Comparison of ENCODE assay signal across 10 cellular contexts in the genomic region with DNA sequence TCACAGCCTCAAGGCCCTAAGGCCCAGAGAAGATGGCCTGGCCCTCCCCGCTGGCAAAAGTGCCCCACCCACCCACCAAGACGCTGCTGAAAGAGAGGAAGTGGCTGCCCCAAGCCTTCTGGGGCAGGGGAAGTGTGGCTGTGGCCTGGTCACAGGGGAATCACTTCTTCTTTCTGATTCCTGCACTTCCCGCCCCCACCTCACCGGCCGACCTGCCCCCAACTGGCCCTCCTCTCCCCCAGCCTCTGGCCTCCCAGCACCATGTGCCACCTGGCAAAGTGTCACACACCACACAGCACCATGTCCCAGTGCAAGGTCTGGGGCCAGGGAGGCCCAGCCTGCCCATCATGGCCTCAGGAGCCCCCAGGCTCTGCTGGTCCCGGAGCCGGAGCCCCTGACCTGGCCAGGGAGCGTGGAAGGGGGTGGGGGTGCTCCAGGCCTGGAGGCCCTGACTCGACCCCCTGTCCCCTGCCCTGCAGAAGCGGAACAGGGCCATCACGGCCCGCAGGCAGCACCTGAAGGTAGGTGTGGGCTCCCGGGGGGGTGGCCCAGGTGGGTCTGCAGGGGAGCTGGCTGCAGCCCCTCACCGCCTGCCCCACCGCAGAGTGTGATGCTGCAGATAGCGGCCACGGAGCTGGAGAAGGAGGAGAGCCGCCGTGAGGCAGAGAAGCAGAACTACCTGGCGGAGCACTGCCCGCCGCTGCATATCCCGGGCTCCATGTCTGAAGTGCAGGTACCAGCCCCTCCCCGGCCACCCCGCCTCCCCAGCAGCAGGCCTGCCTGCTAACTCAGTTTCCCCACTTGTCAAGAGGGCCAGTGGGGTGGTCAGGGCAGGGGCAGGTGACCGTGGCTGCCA. TPM values are rescaled to one million over a fixed set of nuclear protein-coding genes. Genes with fewer than 3 reads are reported as not detected.
A peak's percentile ranks its signal among the peaks of the same experiment; 100 is the strongest.
DNase-seq lines count a peak whose midpoint lies in the region; ATAC-seq, FAIRE-seq and TF ChIP-seq lines count a peak whose summit lies in the region.
"Had no signal": no experiment of that assay in that cellular context is flagged by ENCODE, and none has a peak within 500 bp of the region (broad histone marks: within the 10 kb centered on the region; RNA-seq: fewer than 3 reads in every experiment).

No MANE protein-coding gene starts in this region.

- peaks cover 3 to 50% of the 10 kb centered on the region in 2 experiments; a peak in 3 of 5 replicates for H3K27me3 ChIP-seq in K562 (ENCODE audit: control insufficient read depth in 2 of 2, insufficient read depth in 2 of 2, low read length in 2 of 2)
- H3K27me3 ChIP-seq in hepatocyte, result no peaks in the 10 kb centered on the region
- H3K27me3 ChIP-seq in effector memory CD4-positive, alpha-beta T cell (replicated peaks; ENCODE audit: control insufficient read depth, insufficient read depth, low read length, poor library complexity, severe bottlenecking), result no peaks in the 10 kb centered on the region

- POLR2A ChIA-PET in K562 (lab: Yijun Ruan, JAX), result interaction anchor here (0.6 to 2.0 kb wide), 2 partner anchors 10 to 33 kb away, joined by 4 to 6 read pairs; no protein-coding TSS in a partner anchor

- TF ChIP-seq CTCF in GM13976 (IDR thresholded peaks at IDR 0.05; ENCODE audit: borderline replicate concordance, control extremely low read depth, extremely low read depth, insufficient read depth, missing control alignments) (no peak), K562 (IDR thresholded peaks at IDR 0.05 in 2 of 3, conservative IDR thresholded peaks at IDR 0.05 in 1 of 3; ENCODE audit: insufficient read depth in 2 of 3, low read depth in 1 of 3, low read length in 3 of 3) (no peak), hepatocyte (IDR thresholded peaks at IDR 0.05; ENCODE audit: poor library complexity) (no peak)

- intact Hi-C loops in K562 (cut with micrococcal nuclease), result no loop called here

- H3K27ac Mint-ChIP-seq in natural killer cell treated with Interleukin-12 subunit alpha and Interleukin-12 subunit beta and Interleukin-15 and Interleukin-18, amount 100 ng/mL, for 72 hours, result peak overlapping the region in 1 of 2 donors; percentile 48

- no peak for TF ChIP-seq POLR2A in K562 (conservative IDR thresholded peaks at IDR 0.05)

- H3K36me3 Mint-ChIP-seq in natural killer cell treated with Interleukin-12 subunit alpha and Interleukin-12 subunit beta and Interleukin-15 and Interleukin-18, amount 100 ng/mL, for 72 hours, result no peaks in the 10 kb centered on the region

- in situ Hi-C loops in GM13976 (cut with MboI; ENCODE audit: low sequenced_read_pairs, unreplicated experiment) (no loop called here), K562 (cut with MboI) (no loop called here)

- peaks cover 12% of the 10 kb centered on the region for H4K20me1 ChIP-seq in K562 (replicated peaks; ENCODE audit: control insufficient read depth, insufficient read depth, low read length)
- H4K20me1 ChIP-seq in hepatocyte (ENCODE audit: insufficient read depth, poor library complexity, severe bottlenecking), result no peaks in the 10 kb centered on the region

- H3K4me1 ChIP-seq in K562 (replicated peaks in 1 of 2; ENCODE audit: control insufficient read depth in 2 of 2, insufficient read depth in 2 of 2, low read length in 2 of 2) (peaks cover 7 to 72% of the 10 kb centered on the region in 2 experiments; a peak in 4 of 5 replicates), hepatocyte (ENCODE audit: insufficient read depth) (peaks cover 23% of the 10 kb centered on the region)
- peaks cover 31% of the 10 kb centered on the region for H3K4me1 ChIP-seq in effector memory CD4-positive, alpha-beta T cell (ENCODE audit: control insufficient read depth, insufficient read depth, low read length, poor library complexity, severe bottlenecking)

- no peak overlapping the region for H3K9ac ChIP-seq in K562 (ENCODE audit: insufficient read depth in 1 of 2, low read depth in 2 of 2, low read length in 2 of 2)

- ATAC-seq in HG03354 (IDR thresholded peaks at IDR 0.05; ENCODE audit: poor library complexity, severe bottlenecking, unreplicated experiment) (peak; percentile 39), K562 (no peak)
- peak; percentile 49 to 50 for ATAC-seq in natural killer cell treated with Interleukin-12 subunit alpha and Interleukin-12 subunit beta and Interleukin-15 and Interleukin-18, amount 100 ng/mL, for 72 hours

- H2AFZ ChIP-seq in K562 (ENCODE audit: low read depth, low read length), result no peak overlapping the region
- H2AFZ ChIP-seq in hepatocyte, result no peak overlapping the region

- no TSS peak for BruUV-seq in K562 (replicated peaks; lab: Mats Ljungman, UMichigan)

- 6% methylated on average over 14 of the region's 26 CpGs for WGBS in K562 (ENCODE audit: insufficient coverage, low coverage, missing lambda C conversion rate)
- 93% methylated on average over 22 of the region's 26 CpGs for WGBS in hepatocyte (ENCODE audit: low lambda C conversion rate, missing lambda C conversion rate)

- no peak overlapping the region for H3K4me3 ChIP-seq in K562
- H3K4me3 ChIP-seq in hepatocyte, result no peak overlapping the region
- no peak overlapping the region for H3K4me3 ChIP-seq in effector memory CD4-positive, alpha-beta T cell (ENCODE audit: insufficient read depth, low read depth, low read length, poor library complexity, severe bottlenecking)

- H3K27me3 Mint-ChIP-seq in natural killer cell treated with Interleukin-12 subunit alpha and Interleukin-12 subunit beta and Interleukin-15 and Interleukin-18, amount 100 ng/mL, for 72 hours, result peaks cover 0 to 6% of the 10 kb centered on the region in 2 donors

- H3K9me2 ChIP-seq in hepatocyte (replicated peaks; ENCODE audit: insufficient read depth), result no peaks in the 10 kb centered on the region

- no peaks in the 10 kb centered on the region for H3K9me3 ChIP-seq in K562 (replicated peaks; ENCODE audit: control insufficient read depth, insufficient read depth, low read depth, low read length)
- H3K9me3 ChIP-seq in hepatocyte (ENCODE audit: low read depth), result no peaks in the 10 kb centered on the region
- no peaks in the 10 kb centered on the region for H3K9me3 ChIP-seq in effector memory CD4-positive, alpha-beta T cell (ENCODE audit: control insufficient read depth, low read length)

- H3K9me3 Mint-ChIP-seq in natural killer cell treated with Interleukin-12 subunit alpha and Interleukin-12 subunit beta and Interleukin-15 and Interleukin-18, amount 100 ng/mL, for 72 hours, result no peaks in the 10 kb centered on the region

- H3K36me3 ChIP-seq in K562 (ENCODE audit: control insufficient read depth, insufficient read depth, low read length) (no peaks in the 10 kb centered on the region), hepatocyte (replicated peaks; ENCODE audit: insufficient read depth, low read depth) (no peaks in the 10 kb centered on the region)
- H3K36me3 ChIP-seq in effector memory CD4-positive, alpha-beta T cell (ENCODE audit: control insufficient read depth, insufficient read depth, low read length), result no peaks in the 10 kb centered on the region

- H3K4me2 ChIP-seq in K562 (ENCODE audit: insufficient read depth, low read length) (no peak overlapping the region), hepatocyte (no peak overlapping the region)

- CTCF ChIA-PET in K562 (lab: Yijun Ruan, JAX; ENCODE audit: low intra/inter-chr PET ratio), result interaction anchor here (3.5 kb wide), 1 partner anchor 161 kb away, joined by 54 read pairs; a partner anchor contains a TSS

- H3K9me1 ChIP-seq in K562 (ENCODE audit: control insufficient read depth, insufficient read depth, low read length), result no peaks in the 10 kb centered on the region

- H3K79me2 ChIP-seq in K562 (ENCODE audit: control insufficient read depth, insufficient read depth, low read length) (no peaks in the 10 kb centered on the region), hepatocyte (no peaks in the 10 kb centered on the region)

- H3K4me3 Mint-ChIP-seq in natural killer cell treated with Interleukin-12 subunit alpha and Interleukin-12 subunit beta and Interleukin-15 and Interleukin-18, amount 100 ng/mL, for 72 hours, result no peak overlapping the region

- peaks cover 17 to 21% of the 10 kb centered on the region in 2 donors for H3K4me1 Mint-ChIP-seq in natural killer cell treated with Interleukin-12 subunit alpha and Interleukin-12 subunit beta and Interleukin-15 and Interleukin-18, amount 100 ng/mL, for 72 hours (ENCODE audit: low read depth in 2 of 2)

- no peak for FAIRE-seq in K562 (lab: Jason Lieb, UNC)
- FAIRE-seq: islet of Langerhans had no signal

- H3K27ac ChIP-seq in K562 (ENCODE audit: extremely low read depth, low read depth, low read length) (no peak overlapping the region), hepatocyte (no peak overlapping the region)
- H3K27ac ChIP-seq in effector memory CD4-positive, alpha-beta T cell (ENCODE audit: insufficient read depth, low read length, poor library complexity, severe bottlenecking), result no peak overlapping the region

- no peak for TF ChIP-seq RAD21 in K562 (CRISPR knock-in tag; conservative IDR thresholded peaks at IDR 0.05 in 1 of 2, IDR thresholded peaks at IDR 0.05 in 1 of 2)

- DNase-seq in GM13976 (ENCODE audit: low spot score) (peak; percentile 79), K562 (ENCODE audit: extremely low read depth in 1 of 4, low spot score in 3 of 4) (no peak), hepatocyte (ENCODE audit: low spot score) (no peak), DMS 273 (lab: John Stamatoyannopoulos, UW; ENCODE audit: unreplicated experiment) (no peak), NCI-H146 treated with DMSO at 0.1 percent for 48 hours (lab: John Stamatoyannopoulos, UW; ENCODE audit: unreplicated experiment) (no peak)
- no peak for DNase-seq in natural killer cell treated with Interleukin-12 subunit alpha and Interleukin-12 subunit beta and Interleukin-15 and Interleukin-18, amount 100 ng/mL, for 72 hours (ENCODE audit: low spot score)
- no peak for DNase-seq in effector memory CD4-positive, alpha-beta T cell

- TF ChIP-seq EP300 in K562 (IDR thresholded peaks at IDR 0.05; ENCODE audit: low read length), result no peak

RNA-seq across cellular contexts. Expression of a gene that starts 1.4 kb away (rescaled TPM):
- total RNA-seq in K562 (2011; cell fraction: chromatin; rRNA removed; ENCODE audit: low replicate concordance), result not detected in 2 replicates
- not detected in 2 replicates for total RNA-seq in K562 (2011; cell fraction: nucleolus; rRNA removed)
- total RNA-seq in K562 (2011; cell fraction: nucleoplasm; rRNA removed), result not detected in 2 replicates
- total RNA-seq in K562 (2014; rRNA removed), result not detected in 2 replicates
- total RNA-seq in K562 (2014; rRNA removed; fragmentation: Illumina TruSeq; extraction: Trizol), result not detected in 2 replicates
- total RNA-seq in K562 (2015; rRNA removed; fragmentation: Illumina TruSeq; extraction: Trizol), result not detected in 2 replicates
- total RNA-seq in K562 (2021), result not detected in 2 replicates
- polyA plus RNA-seq in K562 (2011; rRNA removed), result not detected in 2 replicates
- polyA plus RNA-seq in K562 (2011; cell fraction: cytosol; rRNA removed), result 0.13 TPM in 1 of 2 replicates, not detected in the other
- 0.32 TPM in 1 of 2 replicates, not detected in the other for polyA plus RNA-seq in K562 (2011; cell fraction: nucleus; rRNA removed)
- not detected in 2 replicates for polyA plus RNA-seq in K562 (2012)
- polyA plus RNA-seq in K562 (2014; fragmentation: Illumina TruSeq; extraction: Trizol), result not detected in 2 replicates
- not detected for polyA plus RNA-seq in K562 (2014; fragmentation: Nextera tagmentation; extraction: Ambion mirVana)
- polyA plus RNA-seq in K562 (2014; rRNA removed), result not detected in 2 replicates
- not detected in 2 replicates for polyA minus RNA-seq in K562 (2011; rRNA and poly(A)+ RNA removed)
- polyA minus RNA-seq in K562 (2011; cell fraction: cytosol; rRNA and poly(A)+ RNA removed), result not detected in 2 replicates
- not detected in 2 replicates for polyA minus RNA-seq in K562 (2011; cell fraction: nucleus; rRNA and poly(A)+ RNA removed)
- 1 to 10 TPM in 1 of 2 donors, not detected in 1; 1.4 TPM for total RNA-seq in natural killer cell treated with Interleukin-12 subunit alpha and Interleukin-12 subunit beta and Interleukin-15 and Interleukin-18, amount 100 ng/mL, for 72 hours
- total RNA-seq in hepatocyte, result 0.73 and 2.4 TPM in 2 replicates
- 5.5 and 10.9 TPM in 2 replicates for polyA plus RNA-seq in hepatocyte
- total RNA-seq: NCI-H460 had no signal

RNA-seq across cellular contexts. Expression of a gene that starts 5.4 kb away (rescaled TPM):
- total RNA-seq in K562 (2011; cell fraction: chromatin; rRNA removed; ENCODE audit: low replicate concordance), result not detected in 2 replicates
- not detected in 2 replicates for total RNA-seq in K562 (2011; cell fraction: nucleolus; rRNA removed)
- not detected in 2 replicates for total RNA-seq in K562 (2011; cell fraction: nucleoplasm; rRNA removed)
- total RNA-seq in K562 (2014; rRNA removed), result not detected in 2 replicates
- total RNA-seq in K562 (2014; rRNA removed; fragmentation: Illumina TruSeq; extraction: Trizol), result not detected in 2 replicates
- not detected in 2 replicates for total RNA-seq in K562 (2015; rRNA removed; fragmentation: Illumina TruSeq; extraction: Trizol)
- not detected in 2 replicates for total RNA-seq in K562 (2021)
- polyA plus RNA-seq in K562 (2011; rRNA removed), result not detected in 2 replicates
- not detected in 2 replicates for polyA plus RNA-seq in K562 (2011; cell fraction: cytosol; rRNA removed)
- not detected in 2 replicates for polyA plus RNA-seq in K562 (2011; cell fraction: nucleus; rRNA removed)
- polyA plus RNA-seq in K562 (2012), result not detected in 2 replicates
- not detected in 2 replicates for polyA plus RNA-seq in K562 (2014; fragmentation: Illumina TruSeq; extraction: Trizol)
- not detected for polyA plus RNA-seq in K562 (2014; fragmentation: Nextera tagmentation; extraction: Ambion mirVana)
- polyA plus RNA-seq in K562 (2014; rRNA removed), result not detected in 2 replicates
- not detected in 2 replicates for polyA minus RNA-seq in K562 (2011; rRNA and poly(A)+ RNA removed)
- polyA minus RNA-seq in K562 (2011; cell fraction: cytosol; rRNA and poly(A)+ RNA removed), result not detected in 2 replicates
- polyA minus RNA-seq in K562 (2011; cell fraction: nucleus; rRNA and poly(A)+ RNA removed), result not detected in 2 replicates
- total RNA-seq in natural killer cell treated with Interleukin-12 subunit alpha and Interleukin-12 subunit beta and Interleukin-15 and Interleukin-18, amount 100 ng/mL, for 72 hours, result not detected
- total RNA-seq in hepatocyte, result 2.6 and 6.3 TPM in 2 replicates
- 29.2 and 42.1 TPM in 2 replicates for polyA plus RNA-seq in hepatocyte
- total RNA-seq: NCI-H460 had no signal

RNA-seq across cellular contexts. Expression of a gene that starts 12.7 kb away (rescaled TPM):
- total RNA-seq in K562 (2011; cell fraction: chromatin; rRNA removed; ENCODE audit: low replicate concordance), result 0.23 TPM in 1 of 2 replicates, not detected in the other
- total RNA-seq in K562 (2011; cell fraction: nucleolus; rRNA removed), result not detected in 2 replicates
- not detected in 2 replicates for total RNA-seq in K562 (2011; cell fraction: nucleoplasm; rRNA removed)
- total RNA-seq in K562 (2014; rRNA removed) (0.08 and 1.2 TPM in 2 replicates), K562 (2014; rRNA removed; fragmentation: Illumina TruSeq; extraction: Trizol) (not detected in 2 replicates), K562 (2015; rRNA removed; fragmentation: Illumina TruSeq; extraction: Trizol) (0.65 TPM in 1 of 2 replicates, not detected in the other), K562 (2021) (0.73 and 1.1 TPM in 2 replicates), hepatocyte (27.1 and 29.9 TPM in 2 replicates)
- polyA plus RNA-seq in K562 (2011; rRNA removed) (0.28 and 0.45 TPM in 2 replicates), K562 (2014; fragmentation: Illumina TruSeq; extraction: Trizol) (2.9 TPM in 1 of 2 replicates, not detected in the other), K562 (2014; fragmentation: Nextera tagmentation; extraction: Ambion mirVana) (under 1 TPM in 1 of 2 experiments, not detected in 1; 0.38 TPM), K562 (2014; rRNA removed) (0.08 TPM in 1 of 2 replicates, not detected in the other), hepatocyte (41.4 and 47.0 TPM in 2 replicates)
- polyA plus RNA-seq in K562 (2011; cell fraction: cytosol; rRNA removed), result 0.28 and 0.37 TPM in 2 replicates
- 0.26 and 0.60 TPM in 2 replicates for polyA plus RNA-seq in K562 (2011; cell fraction: nucleus; rRNA removed)
- 0.05 and 0.57 TPM in 2 replicates for polyA plus RNA-seq in K562 (2012)
- 0.15 TPM in 1 of 2 replicates, not detected in the other for polyA minus RNA-seq in K562 (2011; rRNA and poly(A)+ RNA removed)
- not detected in 2 replicates for polyA minus RNA-seq in K562 (2011; cell fraction: cytosol; rRNA and poly(A)+ RNA removed)
- polyA minus RNA-seq in K562 (2011; cell fraction: nucleus; rRNA and poly(A)+ RNA removed), result 0.11 TPM in 1 of 2 replicates, not detected in the other
- 100 to 1,000 TPM; 240 to 358 TPM for total RNA-seq in natural killer cell treated with Interleukin-12 subunit alpha and Interleukin-12 subunit beta and Interleukin-15 and Interleukin-18, amount 100 ng/mL, for 72 hours
- total RNA-seq: NCI-H460 had no signal

RNA-seq across cellular contexts. Expression of a gene that starts 51.5 kb away (rescaled TPM):
- total RNA-seq in K562 (2011; cell fraction: chromatin; rRNA removed; ENCODE audit: low replicate concordance), result not detected in 2 replicates
- not detected in 2 replicates for total RNA-seq in K562 (2011; cell fraction: nucleolus; rRNA removed)
- total RNA-seq in K562 (2011; cell fraction: nucleoplasm; rRNA removed), result not detected in 2 replicates
- total RNA-seq in K562 (2014; rRNA removed) (not detected in 2 replicates), K562 (2014; rRNA removed; fragmentation: Illumina TruSeq; extraction: Trizol) (not detected in 2 replicates), K562 (2015; rRNA removed; fragmentation: Illumina TruSeq; extraction: Trizol) (not detected in 2 replicates), K562 (2021) (not detected in 2 replicates), hepatocyte (not detected in 2 replicates)
- polyA plus RNA-seq in K562 (2011; rRNA removed) (not detected in 2 replicates), K562 (2014; fragmentation: Illumina TruSeq; extraction: Trizol) (not detected in 2 replicates), K562 (2014; fragmentation: Nextera tagmentation; extraction: Ambion mirVana) (not detected), K562 (2014; rRNA removed) (not detected in 2 replicates), hepatocyte (0.29 and 0.47 TPM in 2 replicates)
- polyA plus RNA-seq in K562 (2011; cell fraction: cytosol; rRNA removed), result not detected in 2 replicates
- not detected in 2 replicates for polyA plus RNA-seq in K562 (2011; cell fraction: nucleus; rRNA removed)
- polyA plus RNA-seq in K562 (2012), result not detected in 2 replicates
- not detected in 2 replicates for polyA minus RNA-seq in K562 (2011; rRNA and poly(A)+ RNA removed)
- not detected in 2 replicates for polyA minus RNA-seq in K562 (2011; cell fraction: cytosol; rRNA and poly(A)+ RNA removed)
- polyA minus RNA-seq in K562 (2011; cell fraction: nucleus; rRNA and poly(A)+ RNA removed), result not detected in 2 replicates
- not detected for total RNA-seq in natural killer cell treated with Interleukin-12 subunit alpha and Interleukin-12 subunit beta and Interleukin-15 and Interleukin-18, amount 100 ng/mL, for 72 hours
- total RNA-seq: NCI-H460 had no signal

Comparison
In these comparisons a context has a peak if more than half of its experiments do, and no peak if none do; other contexts are left out.
1. RNA of a gene that starts 12.7 kb away (total RNA-seq): 240 to 358 TPM in natural killer cell treated with Interleukin-12 subunit alpha and Interleukin-12 subunit beta and Interleukin-15 and Interleukin-18, amount 100 ng/mL, for 72 hours and 27.1 to 29.9 TPM in hepatocyte; 0.08 to 1.2 TPM in K562; every median in the first group is over 10 times any median in the second.